18 cellular contexts compared by ENCODE assay signal in the genomic region with DNA sequence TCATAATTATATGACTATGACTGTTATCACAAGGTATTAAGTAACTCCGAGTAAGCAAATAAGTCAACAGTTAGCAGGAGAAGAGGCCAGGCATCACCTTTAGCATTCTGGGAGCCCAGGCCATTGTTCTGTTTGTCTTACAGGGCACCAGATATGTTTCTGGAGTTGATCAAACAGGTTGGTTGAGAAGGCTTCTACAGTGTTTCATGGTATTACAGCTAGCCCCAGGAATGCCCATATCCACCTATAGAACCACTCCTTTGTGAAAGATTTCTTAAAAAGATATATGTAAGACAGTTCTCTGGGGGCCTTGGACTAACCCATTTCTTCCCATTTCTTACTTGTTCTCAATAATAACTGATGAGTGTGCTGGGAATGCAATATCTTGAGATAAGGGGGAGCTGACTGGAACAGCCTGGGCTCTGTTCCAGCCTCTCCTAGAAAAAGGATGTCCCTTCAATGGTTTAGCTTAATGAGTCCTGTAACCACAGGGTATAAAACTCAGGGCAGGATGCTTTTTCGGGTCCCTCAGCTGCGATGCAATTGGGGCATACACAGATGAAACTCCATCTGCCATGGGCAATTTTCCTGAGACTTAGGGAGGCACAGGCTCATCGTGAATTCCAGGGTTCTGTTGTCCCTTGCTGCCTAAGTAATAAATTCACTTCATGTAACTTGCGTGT.
DNase-seq lines count a peak whose midpoint lies in the region; ATAC-seq and TF ChIP-seq lines count a peak whose summit lies in the region.
"Had no signal": no experiment of that assay in that cellular context is flagged by ENCODE, and none has a peak within 500 bp of the region (broad histone marks: within the 10 kb centered on the region; RNA-seq: fewer than 3 reads in every experiment).

No MANE protein-coding gene starts in this region.

- H3K4me1 Mint-ChIP-seq in GM23338: peaks cover 4% of the 10 kb centered on the region; the same call in 2 of the 3 replicates
- no peaks in the 10 kb centered on the region for H3K4me1 Mint-ChIP-seq in activated T-cell treated with anti-CD3 and anti-CD28 coated beads, Interleukin-2, amount 50 U/mL, for 72 hours (ENCODE audit: low read depth)
- H3K4me1 Mint-ChIP-seq: CD14-positive monocyte; CD4-positive, alpha-beta memory T cell; IgD-negative memory B cell had no signal

- no peaks in the 10 kb centered on the region for H3K9me2 ChIP-seq in GM23338 (ENCODE audit: insufficient read depth)

- H3F3A ChIP-seq in GM23338 (replicated peaks; ENCODE audit: low read depth): no peaks in the 10 kb centered on the region

- no peak for ATAC-seq in GM23338
- ATAC-seq in esophagus mucosa: peak; percentile 64
- ATAC-seq in activated T-cell treated with anti-CD3 and anti-CD28 coated beads, Interleukin-2, amount 50 U/mL, for 72 hours (replicated peaks in 1 of 2): no peak

- H3K79me2 ChIP-seq in GM23338 (replicated peaks; ENCODE audit: insufficient read depth): no peaks in the 10 kb centered on the region

- no peaks in the 10 kb centered on the region for H4K20me1 ChIP-seq in GM23338 (replicated peaks; ENCODE audit: insufficient read depth)
- H4K20me1 ChIP-seq: BLaER1 had no signal

- 0 out of 2 replicates have a peak overlapping the region, but pooled peaks have one; percentile 21 for H3K4me2 ChIP-seq in GM23338
- H3K4me2 ChIP-seq: BLaER1 had no signal

- no peaks in the 10 kb centered on the region for H3K36me3 ChIP-seq in GM23338 (ENCODE audit: insufficient read depth)
- H3K36me3 ChIP-seq: BLaER1 had no signal

- no peak overlapping the region for H3K27ac ChIP-seq in GM23338 (ENCODE audit: low read depth)
- H3K27ac ChIP-seq: BLaER1 had no signal

- no peak overlapping the region for H3K4me3 Mint-ChIP-seq in GM23338
- H3K4me3 Mint-ChIP-seq in activated T-cell treated with anti-CD3 and anti-CD28 coated beads, Interleukin-2, amount 50 U/mL, for 72 hours: no peak overlapping the region
- H3K4me3 Mint-ChIP-seq: CD14-positive monocyte; CD4-positive, alpha-beta memory T cell; HFFc6; IgD-negative memory B cell had no signal

- H3K36me3 Mint-ChIP-seq in GM23338 (ENCODE audit: low read depth): no peaks in the 10 kb centered on the region
- no peaks in the 10 kb centered on the region for H3K36me3 Mint-ChIP-seq in activated T-cell treated with anti-CD3 and anti-CD28 coated beads, Interleukin-2, amount 50 U/mL, for 72 hours (ENCODE audit: insufficient read depth in 2 of 2)
- H3K36me3 Mint-ChIP-seq: CD14-positive monocyte; CD4-positive, alpha-beta memory T cell; IgD-negative memory B cell had no signal

- H3K27me3 ChIP-seq in GM23338 (ENCODE audit: insufficient read depth): no peaks in the 10 kb centered on the region
- H3K27me3 ChIP-seq: BLaER1 had no signal

- no peak for TF ChIP-seq CTCF in GM23338 (conservative IDR thresholded peaks at IDR 0.05; ENCODE audit: low read depth in 2 of 2)

- H3K4me1 ChIP-seq in GM23338 (ENCODE audit: insufficient read depth): no peaks in the 10 kb centered on the region

- H3K4me3 ChIP-seq in GM23338: no peak overlapping the region
- H3K4me3 ChIP-seq: BLaER1 had no signal

- no peak overlapping the region for H2AFZ ChIP-seq in GM23338

- H3K9me3 Mint-ChIP-seq in GM23338: no peaks in the 10 kb centered on the region
- H3K9me3 Mint-ChIP-seq in activated T-cell treated with anti-CD3 and anti-CD28 coated beads, Interleukin-2, amount 50 U/mL, for 72 hours: peaks cover under 1 to 1% of the 10 kb centered on the region in 2 donors
- H3K9me3 Mint-ChIP-seq: HFFc6 had no signal

- H3K27me3 Mint-ChIP-seq in GM23338 (ENCODE audit: insufficient read depth, low read depth, poor library complexity): no peaks in the 10 kb centered on the region
- H3K27me3 Mint-ChIP-seq in activated T-cell treated with anti-CD3 and anti-CD28 coated beads, Interleukin-2, amount 50 U/mL, for 72 hours (ENCODE audit: low read depth): no peaks in the 10 kb centered on the region
- H3K27me3 Mint-ChIP-seq: CD4-positive, alpha-beta memory T cell; IgD-negative memory B cell had no signal

- no peak for DNase-seq in GM23338 (ENCODE audit: low spot score)
- DNase-seq in amniotic epithelial cell (ENCODE audit: low read depth): peak; percentile 23
- no peak for DNase-seq in hypothalamus (lab: John Stamatoyannopoulos, UW)
- no peak for DNase-seq in NCI-H748 (lab: John Stamatoyannopoulos, UW; ENCODE audit: unreplicated experiment)
- DNase-seq in NCI-H1436 (lab: John Stamatoyannopoulos, UW): no peak
- no peak for DNase-seq in activated T-cell treated with anti-CD3 and anti-CD28 coated beads, Interleukin-2, amount 50 U/mL, for 72 hours
- DNase-seq: 8988T; Calu3; CD4-positive, alpha-beta memory T cell; DMS 273 treated with DMSO at 0.1 percent for 48 hours; DMS53; DND-41; HCEC 1CT; HFFc6 had no signal

- no peak overlapping the region for H3K27ac Mint-ChIP-seq in GM23338
- no peak overlapping the region for H3K27ac Mint-ChIP-seq in activated T-cell treated with anti-CD3 and anti-CD28 coated beads, Interleukin-2, amount 50 U/mL, for 72 hours
- H3K27ac Mint-ChIP-seq: CD14-positive monocyte; CD4-positive, alpha-beta memory T cell; HFFc6; IgD-negative memory B cell had no signal

TF ChIP-seq in GM23338, 12 proteins besides CTCF, POLR2A, EP300 and RAD21:
- TF ChIP-seq ZNF114 (CRISPR knock-in tag; IDR thresholded peaks at IDR 0.05) (no peak), NANOG (IDR thresholded peaks at IDR 0.05; ENCODE audit: borderline replicate concordance) (no peak), CREB1 (CRISPR knock-in tag; IDR thresholded peaks at IDR 0.05; ENCODE audit: low read depth) (no peak), POLR2AphosphoS5 (IDR thresholded peaks at IDR 0.05; ENCODE audit: low read depth) (no peak), ZNF462 (CRISPR knock-in tag; IDR thresholded peaks at IDR 0.05) (no peak), STAT1 (IDR thresholded peaks at IDR 0.05; ENCODE audit: unreplicated experiment) (no peak), JUNB (IDR thresholded peaks at IDR 0.05; ENCODE audit: unreplicated experiment) (no peak)
